In genomic region chr2:112093216-112093615, GRCh38 we compare ENCODE assay signal across 1 cellular context.
TF ChIP-seq lines count a peak whose summit lies in the region.

No MANE protein-coding gene starts in this region.

TF ChIP-seq in GM12891, 5 proteins besides CTCF, POLR2A, EP300 and RAD21:
- TF ChIP-seq PAX5 (IDR thresholded peaks at IDR 0.05; ENCODE audit: insufficient read depth, low read length, severe bottlenecking) (no peak), POLR2AphosphoS5 (IDR thresholded peaks at IDR 0.05; ENCODE audit: low read depth, low read length) (no peak), POU2F2 (IDR thresholded peaks at IDR 0.05; ENCODE audit: low read depth, low read length) (no peak), SPI1 (IDR thresholded peaks at IDR 0.05; ENCODE audit: low read depth, low read length) (no peak), TAF1 (IDR thresholded peaks at IDR 0.05; ENCODE audit: low read depth, low read length) (no peak)
